18 cellular contexts compared by ENCODE assay signal in the genomic region with DNA sequence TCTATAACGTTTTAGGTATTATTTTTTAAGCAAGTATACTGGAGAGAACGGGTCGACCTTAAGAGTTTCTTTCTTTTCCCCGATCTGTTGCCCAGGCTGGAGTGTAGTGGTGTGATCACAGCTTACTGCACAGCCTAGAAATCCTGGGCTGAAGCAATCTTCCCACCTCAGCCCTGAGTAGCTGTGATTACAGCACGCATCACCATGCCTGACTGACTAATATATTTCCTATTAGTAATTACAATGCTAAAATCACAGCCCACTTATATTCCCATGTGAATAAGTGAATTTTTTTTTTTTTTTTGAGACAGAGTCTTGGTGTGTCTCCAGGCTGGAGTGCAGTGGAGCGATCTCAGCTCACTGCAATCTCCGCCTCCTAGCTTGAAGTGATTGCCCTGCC.
DNase-seq lines count a peak whose midpoint lies in the region; ATAC-seq and TF ChIP-seq lines count a peak whose summit lies in the region.
"Had no signal": no experiment of that assay in that cellular context is flagged by ENCODE, and none has a peak within 500 bp of the region (broad histone marks: within the 10 kb centered on the region; RNA-seq: fewer than 3 reads in every experiment).

No MANE protein-coding gene starts in this region.

- H3K4me3 ChIP-seq in epithelial cell of esophagus (ENCODE audit: low read length) = no peak overlapping the region
- H3K4me3 ChIP-seq: A549 had no signal

- no peak for TF ChIP-seq CTCF in epithelial cell of esophagus (IDR thresholded peaks at IDR 0.05; ENCODE audit: insufficient read depth, low read depth, low read length, missing control alignments)

- ATAC-seq in GM18873 (IDR thresholded peaks at IDR 0.05; ENCODE audit: low FRiP score, unreplicated experiment) (no peak), HG03196 (IDR thresholded peaks at IDR 0.05; ENCODE audit: unreplicated experiment) (no peak)
- ATAC-seq: A549 had no signal

- DNase-seq in HCEC 1CT (peak; percentile 15), RKO (ENCODE audit: low spot score) (peak; percentile 81), epithelial cell of esophagus (ENCODE audit: low read depth) (peak; percentile 66), stromal cell of bone marrow (ENCODE audit: low read depth) (peak; percentile 8), SHP77 (lab: John Stamatoyannopoulos, UW) (no peak)
- DNase-seq: BE2C, DMS53, EL, H7, NCI-H1417, NCI-H187, NCI-H446, NCI-H526, SIG-M5, SK-N-SH had no signal

Comparison
In these comparisons a context has a peak if more than half of its experiments do, and no peak if none do; other contexts are left out.
1. DNase-seq: peak in HCEC 1CT (single experiment), RKO (single experiment), epithelial cell of esophagus (single experiment) and stromal cell of bone marrow (single experiment); none in SHP77 (0 of 2).